In the genomic region with DNA sequence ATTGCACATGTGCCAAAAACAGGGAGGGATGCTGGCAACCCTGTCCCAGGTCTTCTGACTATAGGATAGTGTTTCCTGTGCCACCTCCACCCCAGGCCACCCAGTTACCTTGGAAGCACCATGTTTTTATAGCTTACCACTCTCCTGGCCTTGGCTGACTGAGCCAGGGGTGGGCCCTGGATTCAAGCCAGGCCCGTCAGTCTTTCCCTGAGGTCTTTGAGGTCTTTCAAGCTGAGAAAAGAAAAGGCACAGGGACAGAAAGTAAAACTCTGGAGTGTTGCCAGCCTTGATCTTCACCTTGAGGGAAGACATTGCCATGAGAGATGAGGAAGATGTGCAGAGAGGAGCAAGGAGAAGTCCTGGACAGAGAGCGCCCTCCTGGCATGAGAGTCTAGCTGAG, we compare ENCODE assay signal across 18 cellular contexts.
"Had no signal": no experiment of that assay in that cellular context is flagged by ENCODE, and none has a peak within 500 bp of the region (broad histone marks: within the 10 kb centered on the region; RNA-seq: fewer than 3 reads in every experiment).

No MANE protein-coding gene starts in this region.

- H2AFZ ChIP-seq: hepatocyte had no signal

- H3K36me3 Mint-ChIP-seq: naive thymus-derived CD4-positive, alpha-beta T cell had no signal

- H3K27me3 ChIP-seq: hepatocyte, testis, transverse colon had no signal

- H3K4me2 ChIP-seq: hepatocyte had no signal

- H3K9me3 Mint-ChIP-seq: naive thymus-derived CD4-positive, alpha-beta T cell had no signal

- H3K27ac ChIP-seq: coronary artery, hepatocyte, testis, transverse colon had no signal

- H3K9me3 ChIP-seq: testis, transverse colon had no signal

- DNase-seq: effector CD4-positive, alpha-beta T cell; foreskin melanocyte; head of caudate nucleus; kidney; left cardiac atrium; left ventricle myocardium superior; mesenchymal stem cell; naive thymus-derived CD4-positive, alpha-beta T cell; posterior cingulate gyrus; right cardiac atrium; small intestine; stimulated activated CD4-positive, alpha-beta T cell treated with anti-CD3 and anti-CD28 coated beads, Interleukin-12 subunit alpha, Interleukin-12 subunit beta, amount 100 ng/mL, for 4 hours; stimulated activated naive CD8-positive, alpha-beta T cell treated with anti-CD3 and anti-CD28 coated beads, Interleukin-15, Interleukin-2, amounts not matched to agents 100 U/mL and 50 U/mL, for 24 hours; transverse colon had no signal

- ATAC-seq: left cardiac atrium; left ventricle myocardium superior; naive thymus-derived CD4-positive, alpha-beta T cell; right cardiac atrium; stimulated activated naive CD8-positive, alpha-beta T cell treated with anti-CD3 and anti-CD28 coated beads, Interleukin-15, Interleukin-2, amounts not matched to agents 100 U/mL and 50 U/mL, for 24 hours had no signal

- H3K4me1 ChIP-seq: testis had no signal

- H3K4me3 ChIP-seq: coronary artery, hepatocyte, lung, testis, transverse colon had no signal

- H3K27ac Mint-ChIP-seq: naive thymus-derived CD4-positive, alpha-beta T cell had no signal
